ENCODE assay signal across 8 cellular contexts in genomic region chr11:57527056-57527631, GRCh38. TPM values are rescaled to one million over a fixed set of nuclear protein-coding genes. Genes with fewer than 3 reads are reported as not detected.
DNase-seq lines count a peak whose midpoint lies in the region; ATAC-seq and TF ChIP-seq lines count a peak whose summit lies in the region.

No MANE protein-coding gene starts in this region.

- H3K27me3 ChIP-seq in WERI-Rb-1 (ENCODE audit: insufficient read depth, low read depth, severe bottlenecking) = no peaks in the 10 kb centered on the region

- H3K9me3 ChIP-seq in WERI-Rb-1 (ENCODE audit: severe bottlenecking) = no peaks in the 10 kb centered on the region

- ATAC-seq in left colon (peak; percentile 16), HG02970 (IDR thresholded peaks at IDR 0.05; ENCODE audit: low FRiP score, unreplicated experiment) (no peak)

- peaks cover 15% of the 10 kb centered on the region for H3K36me3 ChIP-seq in WERI-Rb-1

- peak; percentile 75 for TF ChIP-seq CTCF in WERI-Rb-1 (IDR thresholded peaks at IDR 0.05; ENCODE audit: low read depth, low read length)
- TF ChIP-seq CTCF in cardiac fibroblast (IDR thresholded peaks at IDR 0.05; ENCODE audit: low read depth, low read length) = peak; percentile 86

- no peak overlapping the region for H3K27ac ChIP-seq in WERI-Rb-1

- no peak overlapping the region for H3K4me3 ChIP-seq in WERI-Rb-1 (ENCODE audit: low read depth, low read length)
- H3K4me3 ChIP-seq in cardiac fibroblast (replicated peaks in 1 of 2; ENCODE audit: low read depth in 2 of 2, low read length in 2 of 2) = no peak overlapping the region

- peak; percentile 71 for DNase-seq in DMS 273 (lab: John Stamatoyannopoulos, UW; ENCODE audit: unreplicated experiment)
- DNase-seq in DMS 273 treated with DMSO at 0.1 percent for 48 hours (lab: John Stamatoyannopoulos, UW) = no peak
- DNase-seq in NCI-H146 treated with DMSO at 0.1 percent for 48 hours (lab: John Stamatoyannopoulos, UW; ENCODE audit: unreplicated experiment) = peak; percentile 51
- DNase-seq in WERI-Rb-1 = peak; percentile 67
- peak; percentile 72 to 73 for DNase-seq in cardiac fibroblast (ENCODE audit: low read depth in 2 of 2)
- DNase-seq in left colon = peak; percentile 44 to 89
- DNase-seq in stimulated activated CD4-positive, alpha-beta T cell treated with anti-CD3 and anti-CD28 coated beads, Interleukin-4, amount 100 ng/mL, for 48 hours (ENCODE audit: low read depth in 2 of 2) = peak; percentile 58 to 73

- intact Hi-C loops in left colon (cut with DNase I, micrococcal nuclease) = loop anchor here in 1 of 2 donors (5.0 to 10.0 kb wide), 3 partner anchors 35 to 182 kb away; no protein-coding TSS in a partner anchor

RNA-seq across cellular contexts. Expression of gene TIMM10, which starts 3.4 kb away (rescaled TPM):
- total RNA-seq in left colon = 10 to 100 TPM; 28.6 to 47.4 TPM

RNA-seq across cellular contexts. Expression of gene SMTNL1, which starts 10.3 kb away (rescaled TPM):
- total RNA-seq in left colon = not detected

RNA-seq across cellular contexts. Expression of gene SLC43A1, which starts 11.6 kb away (rescaled TPM):
- total RNA-seq in left colon = 1 to 10 TPM; 7.1 to 9.6 TPM

RNA-seq across cellular contexts. Expression of gene UBE2L6, which starts 40.3 kb away (rescaled TPM):
- 10 to 100 TPM; 27.6 to 47.2 TPM for total RNA-seq in left colon
